Comparison of ENCODE assay signal across 10 cellular contexts in the genomic region with DNA sequence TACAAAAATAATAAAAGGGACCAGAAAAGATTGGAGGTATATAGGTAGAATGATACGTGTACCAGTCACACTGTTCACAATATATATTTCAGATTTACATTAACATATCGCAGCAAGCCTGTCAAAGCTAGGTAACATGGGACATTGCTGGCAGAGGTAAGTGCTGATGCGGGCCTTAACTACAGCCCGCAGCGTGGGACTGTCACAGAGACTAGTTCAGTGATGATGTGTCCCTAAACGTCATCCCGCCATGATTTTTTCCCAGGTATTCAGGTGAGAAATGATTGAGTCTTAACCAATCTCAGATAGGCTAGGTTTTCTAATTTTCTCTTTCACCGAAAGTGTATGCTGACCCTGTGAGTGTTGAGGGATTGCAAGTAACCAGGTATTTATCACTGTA. TPM values are rescaled to one million over a fixed set of nuclear protein-coding genes. Genes with fewer than 3 reads are reported as not detected.
"Had no signal": no experiment of that assay in that cellular context is flagged by ENCODE, and none has a peak within 500 bp of the region (broad histone marks: within the 10 kb centered on the region; RNA-seq: fewer than 3 reads in every experiment).

No MANE protein-coding gene starts in this region.

- FAIRE-seq: H1, H54 had no signal

- H3K9ac ChIP-seq: GM23248 had no signal

- H3K4me1 ChIP-seq: HAP-1 had no signal

- H3K9me3 ChIP-seq: HAP-1 had no signal

- H2AFZ ChIP-seq: GM23248, GM23338 had no signal

- H3K36me3 ChIP-seq: HAP-1 had no signal

- H3K27ac ChIP-seq: GM23248 had no signal

- H3K4me3 ChIP-seq: GM23248, GM23338, HAP-1 had no signal

- DNase-seq: GM23248, GOT3, H7, H9, HCEC 1CT, HFFc6 had no signal

- H3K4me2 ChIP-seq: GM23338 had no signal

RNA-seq across cellular contexts. Expression of a gene that starts 7.8 kb away (rescaled TPM):
- polyA plus RNA-seq: GM23248, GM23338, H1 had no signal
